Comparison of ENCODE assay signal across 14 cellular contexts in the genomic region with DNA sequence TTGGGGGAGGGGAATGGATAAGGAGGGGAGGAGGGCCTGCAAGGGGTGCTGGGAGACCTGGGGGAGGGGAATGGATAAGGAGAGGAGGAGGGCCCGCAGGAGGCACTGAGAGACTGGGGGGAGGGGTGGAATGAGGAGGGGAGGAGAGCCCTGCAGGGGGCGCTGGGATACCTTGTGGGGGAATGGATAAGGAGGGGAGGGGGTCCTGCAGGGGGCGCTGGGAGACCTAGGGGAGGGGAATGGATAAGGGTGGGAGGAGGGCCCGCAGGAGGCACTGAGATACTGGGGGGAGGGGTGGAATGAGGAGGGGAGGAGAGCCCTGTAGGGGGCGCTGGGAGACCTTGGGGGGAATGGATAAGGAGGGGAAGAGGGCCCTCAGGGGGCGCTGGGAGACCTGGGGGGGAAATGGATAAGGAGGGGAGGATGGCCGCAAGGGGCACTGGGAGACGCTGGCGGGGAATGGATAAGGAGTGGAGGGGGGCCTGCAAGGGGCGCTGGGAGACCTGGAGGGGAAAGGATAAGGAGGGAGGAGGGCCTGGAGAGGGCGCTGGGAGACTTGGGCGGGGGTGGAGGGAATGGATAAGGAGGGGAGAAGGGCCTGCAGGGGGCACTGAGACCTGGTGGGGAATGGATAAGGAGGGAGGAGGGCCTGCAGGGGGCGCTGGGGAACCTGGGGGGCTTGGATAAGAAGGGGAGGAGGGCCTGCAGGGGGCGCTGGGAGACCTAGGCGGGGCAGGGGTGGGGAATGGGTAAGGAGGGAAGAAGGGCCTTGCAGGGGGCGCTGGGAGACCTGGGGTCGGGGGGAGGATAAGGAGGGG. TPM values are rescaled to one million over a fixed set of nuclear protein-coding genes. Genes with fewer than 3 reads are reported as not detected.
DNase-seq lines count a peak whose midpoint lies in the region; ATAC-seq, FAIRE-seq and TF ChIP-seq lines count a peak whose summit lies in the region.
"Had no signal": no experiment of that assay in that cellular context is flagged by ENCODE, and none has a peak within 500 bp of the region (broad histone marks: within the 10 kb centered on the region; RNA-seq: fewer than 3 reads in every experiment).

No MANE protein-coding gene starts in this region.

- peak; percentile 27 for DNase-seq in activated T-cell treated with anti-CD3 and anti-CD28 coated beads for 48 hours (ENCODE audit: low read depth)
- DNase-seq in activated T-cell treated with anti-CD3 and anti-CD28 coated beads, Interleukin-2, amount 50 U/mL, for 24 hours = no peak
- no peak for DNase-seq in HFFc6
- peak; percentile 43 for DNase-seq in activated CD8-positive, alpha-beta T cell treated with anti-CD3 and anti-CD28 coated beads, Interleukin-2, amount 10 ng/mL, durations not matched to agents 7 days and 5 days
- peak; percentile 28 for DNase-seq in neural progenitor cell (ENCODE audit: low spot score)
- DNase-seq in kidney = no peak
- no peak for DNase-seq in left ventricle myocardium inferior
- DNase-seq in hepatocyte (ENCODE audit: low spot score) = no peak
- DNase-seq: cerebellar nuclear complex, NCI-H524, occipital lobe had no signal

- no peaks in the 10 kb centered on the region for H3K79me2 ChIP-seq in neural progenitor cell (ENCODE audit: low read depth)
- no peaks in the 10 kb centered on the region for H3K79me2 ChIP-seq in hepatocyte

- H3K4me3 ChIP-seq in neural progenitor cell = no peak overlapping the region
- H3K4me3 ChIP-seq in kidney (ENCODE audit: low read length in 2 of 2) = no peak overlapping the region
- H3K4me3 ChIP-seq in left ventricle myocardium inferior = no peak overlapping the region
- no peak overlapping the region for H3K4me3 ChIP-seq in hepatocyte

- H3F3A ChIP-seq in neural progenitor cell (ENCODE audit: low read depth) = peaks cover 20% of the 10 kb centered on the region

- no peak for ATAC-seq in activated CD8-positive, alpha-beta T cell treated with anti-CD3 and anti-CD28 coated beads, Interleukin-2, amount 10 ng/mL, durations not matched to agents 7 days and 5 days
- ATAC-seq: activated T-helper 17 cell treated with anti-CD3 and anti-CD28 coated beads, Interleukin-2, amount 50 U/mL, for 72 hours had no signal

- intact Hi-C loops in kidney (cut with DNase I) (no loop called here), left ventricle myocardium inferior (cut with micrococcal nuclease) (no loop called here)

- no peak overlapping the region for H2AFZ ChIP-seq in neural progenitor cell (replicated peaks)
- no peak overlapping the region for H2AFZ ChIP-seq in hepatocyte

- H3K9ac ChIP-seq in neural progenitor cell (no peak overlapping the region), kidney (ENCODE audit: low read length in 2 of 2) (no peak overlapping the region)

- H3K4me2 ChIP-seq in neural progenitor cell (no peak overlapping the region), hepatocyte (no peak overlapping the region)

- no peak overlapping the region for H3K4me3 Mint-ChIP-seq in activated T-cell treated with anti-CD3 and anti-CD28 coated beads, Interleukin-2, amount 50 U/mL, for 24 hours
- no peak overlapping the region for H3K4me3 Mint-ChIP-seq in HFFc6
- no peak overlapping the region for H3K4me3 Mint-ChIP-seq in activated CD8-positive, alpha-beta T cell treated with anti-CD3 and anti-CD28 coated beads, Interleukin-2, amount 10 ng/mL, durations not matched to agents 7 days and 5 days
- H3K4me3 Mint-ChIP-seq in neural progenitor cell = no peak overlapping the region
- H3K4me3 Mint-ChIP-seq: activated T-helper 17 cell treated with anti-CD3 and anti-CD28 coated beads, Interleukin-2, amount 50 U/mL, for 72 hours had no signal

- no peaks in the 10 kb centered on the region for H3K27me3 Mint-ChIP-seq in activated T-cell treated with anti-CD3 and anti-CD28 coated beads, Interleukin-2, amount 50 U/mL, for 24 hours
- H3K27me3 Mint-ChIP-seq in HFFc6 (ENCODE audit: insufficient read depth) = peaks cover 17% of the 10 kb centered on the region; the same call in 1 of the 2 replicates
- peaks cover 5% of the 10 kb centered on the region for H3K27me3 Mint-ChIP-seq in activated CD8-positive, alpha-beta T cell treated with anti-CD3 and anti-CD28 coated beads, Interleukin-2, amount 10 ng/mL, durations not matched to agents 7 days and 5 days (ENCODE audit: low read depth)
- peaks cover 6% of the 10 kb centered on the region for H3K27me3 Mint-ChIP-seq in neural progenitor cell (ENCODE audit: insufficient read depth, low read depth)

- no peaks in the 10 kb centered on the region for H3K36me3 ChIP-seq in neural progenitor cell
- H3K36me3 ChIP-seq in kidney (ENCODE audit: control insufficient read depth in 1 of 2, insufficient read depth in 2 of 2, low read length in 2 of 2) = no peaks in the 10 kb centered on the region
- H3K36me3 ChIP-seq in left ventricle myocardium inferior = no peaks in the 10 kb centered on the region
- no peaks in the 10 kb centered on the region for H3K36me3 ChIP-seq in hepatocyte (replicated peaks; ENCODE audit: insufficient read depth, low read depth)

- no peaks in the 10 kb centered on the region for H3K36me3 Mint-ChIP-seq in activated T-cell treated with anti-CD3 and anti-CD28 coated beads, Interleukin-2, amount 50 U/mL, for 24 hours (ENCODE audit: low read depth)
- H3K36me3 Mint-ChIP-seq in HFFc6 (ENCODE audit: low read depth) (no peaks in the 10 kb centered on the region), neural progenitor cell (no peaks in the 10 kb centered on the region)
- no peaks in the 10 kb centered on the region for H3K36me3 Mint-ChIP-seq in activated CD8-positive, alpha-beta T cell treated with anti-CD3 and anti-CD28 coated beads, Interleukin-2, amount 10 ng/mL, durations not matched to agents 7 days and 5 days (ENCODE audit: low read depth)

- WGBS in hepatocyte (ENCODE audit: low lambda C conversion rate, missing lambda C conversion rate) = no CpG with 5 or more reads among the region's 17 CpGs

- FAIRE-seq in kidney (lab: Jason Lieb, UNC) = no peak
- FAIRE-seq: GM18507 had no signal

- TF ChIP-seq CTCF in HFFc6 (IDR thresholded peaks at IDR 0.05) (peak; percentile 29; the same call in 1 of the 2 replicates), neural progenitor cell (IDR thresholded peaks at IDR 0.05) (peak; percentile 36), kidney (IDR thresholded peaks at IDR 0.05; ENCODE audit: borderline replicate concordance, extremely low read depth, insufficient read depth) (no peak), left ventricle myocardium inferior (IDR thresholded peaks at IDR 0.05; ENCODE audit: borderline replicate concordance) (no peak), hepatocyte (IDR thresholded peaks at IDR 0.05; ENCODE audit: poor library complexity) (no peak)

- POLR2A ChIA-PET in activated CD8-positive, alpha-beta T cell treated with anti-CD3 and anti-CD28 coated beads, Interleukin-2, amount 10 ng/mL, durations not matched to agents 7 days and 5 days (lab: Charles Lee) = no interaction called here

- no peaks in the 10 kb centered on the region for H3K9me2 ChIP-seq in hepatocyte (replicated peaks; ENCODE audit: insufficient read depth)

- no peaks in the 10 kb centered on the region for H3K9me3 Mint-ChIP-seq in activated T-cell treated with anti-CD3 and anti-CD28 coated beads, Interleukin-2, amount 50 U/mL, for 24 hours
- H3K9me3 Mint-ChIP-seq in HFFc6 (no peaks in the 10 kb centered on the region), neural progenitor cell (no peaks in the 10 kb centered on the region)
- H3K9me3 Mint-ChIP-seq in activated CD8-positive, alpha-beta T cell treated with anti-CD3 and anti-CD28 coated beads, Interleukin-2, amount 10 ng/mL, durations not matched to agents 7 days and 5 days (ENCODE audit: insufficient read depth) = no peaks in the 10 kb centered on the region
- H3K9me3 Mint-ChIP-seq: activated T-helper 17 cell treated with anti-CD3 and anti-CD28 coated beads, Interleukin-2, amount 50 U/mL, for 72 hours had no signal

- H3K4me1 Mint-ChIP-seq in activated T-cell treated with anti-CD3 and anti-CD28 coated beads, Interleukin-2, amount 50 U/mL, for 24 hours (ENCODE audit: low read depth) = peaks cover 11% of the 10 kb centered on the region
- H3K4me1 Mint-ChIP-seq in HFFc6 (ENCODE audit: low read depth) (no peaks in the 10 kb centered on the region), neural progenitor cell (peaks cover 19% of the 10 kb centered on the region)
- H3K4me1 Mint-ChIP-seq in activated CD8-positive, alpha-beta T cell treated with anti-CD3 and anti-CD28 coated beads, Interleukin-2, amount 10 ng/mL, durations not matched to agents 7 days and 5 days (ENCODE audit: low read depth) = peaks cover 10% of the 10 kb centered on the region

- CTCF ChIA-PET in activated CD8-positive, alpha-beta T cell treated with anti-CD3 and anti-CD28 coated beads, Interleukin-2, amount 10 ng/mL, durations not matched to agents 7 days and 5 days (lab: Charles Lee) = no interaction called here

- H3K27ac Mint-ChIP-seq in activated T-cell treated with anti-CD3 and anti-CD28 coated beads, Interleukin-2, amount 50 U/mL, for 24 hours = no peak overlapping the region
- H3K27ac Mint-ChIP-seq in HFFc6 = no peak overlapping the region
- no peak overlapping the region for H3K27ac Mint-ChIP-seq in activated CD8-positive, alpha-beta T cell treated with anti-CD3 and anti-CD28 coated beads, Interleukin-2, amount 10 ng/mL, durations not matched to agents 7 days and 5 days
- no peak overlapping the region for H3K27ac Mint-ChIP-seq in neural progenitor cell
- H3K27ac Mint-ChIP-seq: activated T-helper 17 cell treated with anti-CD3 and anti-CD28 coated beads, Interleukin-2, amount 50 U/mL, for 72 hours had no signal

- H3K4me1 ChIP-seq in neural progenitor cell = peaks cover 16% of the 10 kb centered on the region
- peaks cover 0 to 2% of the 10 kb centered on the region in 2 donors for H3K4me1 ChIP-seq in kidney (ENCODE audit: control insufficient read depth in 1 of 2, insufficient read depth in 1 of 2, low read depth in 1 of 2, low read length in 2 of 2)
- no peaks in the 10 kb centered on the region for H3K4me1 ChIP-seq in left ventricle myocardium inferior
- peaks cover 6% of the 10 kb centered on the region for H3K4me1 ChIP-seq in hepatocyte (ENCODE audit: insufficient read depth)

- no peak overlapping the region for H3K27ac ChIP-seq in neural progenitor cell
- no peak overlapping the region for H3K27ac ChIP-seq in kidney (ENCODE audit: low read depth in 2 of 2, low read length in 2 of 2)
- H3K27ac ChIP-seq in left ventricle myocardium inferior (replicated peaks) = no peak overlapping the region
- H3K27ac ChIP-seq in hepatocyte = no peak overlapping the region

- no peaks in the 10 kb centered on the region for H3K27me3 ChIP-seq in neural progenitor cell
- peaks cover 17% of the 10 kb centered on the region for H3K27me3 ChIP-seq in left ventricle myocardium inferior (ENCODE audit: low read depth)
- H3K27me3 ChIP-seq in hepatocyte = no peaks in the 10 kb centered on the region

- H3K9me3 ChIP-seq in neural progenitor cell (ENCODE audit: low read depth) (no peaks in the 10 kb centered on the region), kidney (ENCODE audit: control insufficient read depth in 1 of 2, low read length in 2 of 2) (no peaks in the 10 kb centered on the region), left ventricle myocardium inferior (replicated peaks) (no peaks in the 10 kb centered on the region), hepatocyte (ENCODE audit: low read depth) (no peaks in the 10 kb centered on the region)

- H4K20me1 ChIP-seq in neural progenitor cell (ENCODE audit: low read depth) (no peaks in the 10 kb centered on the region), hepatocyte (ENCODE audit: insufficient read depth, poor library complexity, severe bottlenecking) (no peaks in the 10 kb centered on the region)

RNA-seq across cellular contexts. Expression of gene CTCFL, which starts 1.3 kb away (rescaled TPM):
- total RNA-seq in HFFc6 (2021; fragmentation: NEBNext Ultra II Directional; extraction: Animal tissue kit (Norgen Biotek cat#: 25700)) = not detected
- total RNA-seq in activated CD8-positive, alpha-beta T cell treated with anti-CD3 and anti-CD28 coated beads, Interleukin-2, amount 10 ng/mL, durations not matched to agents 7 days and 5 days = not detected
- total RNA-seq in neural progenitor cell (ENCODE audit: low replicate concordance) (0.34 TPM in 1 of 2 replicates, not detected in the other), kidney (not detected), left ventricle myocardium inferior (not detected), hepatocyte (0.12 TPM in 1 of 2 replicates, not detected in the other)
- polyA plus RNA-seq in kidney (ENCODE audit: insufficient read depth, low read depth, low replicate concordance) (not detected), hepatocyte (not detected in 2 replicates)
- total RNA-seq: activated T-helper 17 cell treated with anti-CD3 and anti-CD28 coated beads, Interleukin-2, amount 50 U/mL, for 72 hours; lower leg skin; occipital lobe had no signal

RNA-seq across cellular contexts. Expression of gene PCK1, which starts 34.6 kb away (rescaled TPM):
- total RNA-seq in HFFc6 (2021; fragmentation: NEBNext Ultra II Directional; extraction: Animal tissue kit (Norgen Biotek cat#: 25700)) = not detected
- total RNA-seq in activated CD8-positive, alpha-beta T cell treated with anti-CD3 and anti-CD28 coated beads, Interleukin-2, amount 10 ng/mL, durations not matched to agents 7 days and 5 days = not detected
- total RNA-seq in neural progenitor cell (ENCODE audit: low replicate concordance) (not detected in 2 replicates), kidney (29.7 TPM), left ventricle myocardium inferior (0.25 TPM), hepatocyte (12.0 and 12.8 TPM in 2 replicates)
- polyA plus RNA-seq in kidney (ENCODE audit: insufficient read depth, low read depth, low replicate concordance) (551 TPM), hepatocyte (8.8 and 11.6 TPM in 2 replicates)
- total RNA-seq: activated T-helper 17 cell treated with anti-CD3 and anti-CD28 coated beads, Interleukin-2, amount 50 U/mL, for 72 hours had no signal

Comparison
In these comparisons a context has a peak if more than half of its experiments do, and no peak if none do; other contexts are left out.
1. DNase-seq: peak in activated T-cell treated with anti-CD3 and anti-CD28 coated beads for 48 hours (single experiment), activated CD8-positive, alpha-beta T cell treated with anti-CD3 and anti-CD28 coated beads, Interleukin-2, amount 10 ng/mL, durations not matched to agents 7 days and 5 days (single experiment) and neural progenitor cell (single experiment); none in activated T-cell treated with anti-CD3 and anti-CD28 coated beads, Interleukin-2, amount 50 U/mL, for 24 hours (single experiment), HFFc6 (single experiment), kidney (single experiment), left ventricle myocardium inferior (single experiment) and hepatocyte (single experiment).
2. CTCF ChIP-seq: peak in HFFc6 (single experiment) and neural progenitor cell (single experiment); none in kidney (single experiment), left ventricle myocardium inferior (single experiment) and hepatocyte (single experiment).
3. RNA of gene PCK1, which starts 34.6 kb away (total RNA-seq): 29.7 TPM in kidney (single experiment) and 12.0 to 12.8 TPM in hepatocyte; 0.25 TPM in left ventricle myocardium inferior (single experiment), not detected in HFFc6, not detected in activated CD8-positive, alpha-beta T cell treated with anti-CD3 and anti-CD28 coated beads, Interleukin-2, amount 10 ng/mL, durations not matched to agents 7 days and 5 days and not detected in neural progenitor cell; every median in the first group is over 10 times any median in the second.